In the genomic region with DNA sequence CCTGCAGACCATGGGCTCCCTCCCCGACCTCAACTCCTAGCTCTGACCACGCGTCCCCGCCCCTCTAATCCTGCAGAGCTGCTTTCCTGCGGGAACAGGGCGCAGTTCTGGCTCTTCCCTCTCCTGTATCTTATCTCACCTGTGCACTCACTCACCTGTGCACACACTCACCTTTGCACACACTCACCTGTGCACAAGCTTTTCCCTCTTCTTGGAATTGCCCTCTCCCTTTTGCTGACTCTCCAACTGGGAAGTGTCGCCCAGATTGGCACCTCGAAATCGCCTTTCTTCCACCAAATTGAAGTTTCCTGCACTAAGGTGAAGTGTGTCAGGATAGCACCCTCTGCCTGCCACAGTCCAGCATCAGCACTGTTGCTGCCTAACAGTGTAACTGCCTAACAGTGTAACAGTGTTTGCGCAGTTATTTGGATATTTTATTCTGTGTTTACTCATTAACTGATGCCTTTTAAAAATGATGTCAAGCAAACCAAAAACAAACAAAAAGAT, we compare ENCODE assay signal across 8 cellular contexts. TPM values are rescaled to one million over a fixed set of nuclear protein-coding genes. Genes with fewer than 3 reads are reported as not detected.
DNase-seq lines count a peak whose midpoint lies in the region; ATAC-seq, FAIRE-seq and TF ChIP-seq lines count a peak whose summit lies in the region.

No MANE protein-coding gene starts in this region.

- ATAC-seq in heart left ventricle, result peak in 3 of 4 donors; percentile 16 to 48 (median 43)

- peaks cover 0 to 22% (median 3%) of the 10 kb centered on the region in 9 donors for H3K36me3 ChIP-seq in heart left ventricle
- H3K36me3 ChIP-seq in muscle layer of duodenum (ENCODE audit: control insufficient read depth in 1 of 2, insufficient read depth in 2 of 2, low read length in 2 of 2), result peaks cover 0 to 6% of the 10 kb centered on the region in 2 donors

- H3K4me3 Mint-ChIP-seq in HFFc6 (peak overlapping the region; percentile 80), endothelial cell (ENCODE audit: unreplicated experiment) (peak overlapping the region; percentile 91)

- H3K27me3 ChIP-seq in heart left ventricle, result no peaks in the 10 kb centered on the region
- no peaks in the 10 kb centered on the region for H3K27me3 ChIP-seq in muscle layer of duodenum (ENCODE audit: low read depth, low read length)

- 13 to 15% (median 14%) methylated on average over 10 of the region's 10 CpGs for WGBS in heart left ventricle, 4 donors

- peak in 11 of 12 donors; percentile 17 to 59 (median 31) for TF ChIP-seq CTCF in heart left ventricle (IDR thresholded peaks at IDR 0.05)
- TF ChIP-seq CTCF in HFFc6 (IDR thresholded peaks at IDR 0.05), result no peak; the same call in 1 of the 2 replicates
- TF ChIP-seq CTCF in VCaP (conservative IDR thresholded peaks at IDR 0.05), result peak; percentile 74
- TF ChIP-seq CTCF in endothelial cell (IDR thresholded peaks at IDR 0.05; ENCODE audit: unreplicated experiment), result no peak

- H3K36me3 Mint-ChIP-seq in HFFc6 (ENCODE audit: low read depth), result peaks cover 4% of the 10 kb centered on the region; the same call in 1 of the 2 replicates
- peaks cover 14% of the 10 kb centered on the region for H3K36me3 Mint-ChIP-seq in endothelial cell (ENCODE audit: low read depth, unreplicated experiment)

- no peaks in the 10 kb centered on the region for H3K9me3 ChIP-seq in heart left ventricle
- H3K9me3 ChIP-seq in muscle layer of duodenum (ENCODE audit: control insufficient read depth in 1 of 2, low read length in 2 of 2), result no peaks in the 10 kb centered on the region

- DNase-seq in heart left ventricle, result no peak
- DNase-seq in cardiac septum (ENCODE audit: low spot score), result no peak
- DNase-seq in HFFc6, result no peak
- peak; percentile 44 for DNase-seq in NAMALWA (ENCODE audit: low spot score)
- no peak for DNase-seq in endothelial cell (ENCODE audit: low spot score)
- peak; percentile 67 for DNase-seq in urothelium cell line (ENCODE audit: low spot score)

- H3K27ac Mint-ChIP-seq in HFFc6 (no peak overlapping the region), endothelial cell (ENCODE audit: unreplicated experiment) (no peak overlapping the region)

- peaks cover 29% of the 10 kb centered on the region for H3K9me3 Mint-ChIP-seq in HFFc6
- peaks cover 12% of the 10 kb centered on the region for H3K9me3 Mint-ChIP-seq in endothelial cell (ENCODE audit: unreplicated experiment)

- no peak for TF ChIP-seq POLR2A in heart left ventricle (IDR thresholded peaks at IDR 0.05)

- H3K4me3 ChIP-seq in heart left ventricle (peak overlapping the region; percentile 58 to 92 (median 80)), muscle layer of duodenum (ENCODE audit: low read depth in 1 of 2, low read length in 2 of 2) (peak overlapping the region; percentile 80 to 87)

- peaks cover 4% of the 10 kb centered on the region; the same call in 1 of the 2 replicates for H3K27me3 Mint-ChIP-seq in HFFc6 (ENCODE audit: insufficient read depth)
- H3K27me3 Mint-ChIP-seq in endothelial cell (ENCODE audit: unreplicated experiment), result peaks cover 20% of the 10 kb centered on the region

- peak overlapping the region; percentile 27 to 93 (median 90) for H3K27ac ChIP-seq in heart left ventricle
- H3K27ac ChIP-seq in VCaP, result peak overlapping the region; percentile 77
- H3K27ac ChIP-seq in muscle layer of duodenum (ENCODE audit: low read length), result no peak overlapping the region

- H3K4me1 ChIP-seq in heart left ventricle (peaks cover 0 to 34% (median 24%) of the 10 kb centered on the region in 12 donors), muscle layer of duodenum (ENCODE audit: control insufficient read depth in 1 of 2, insufficient read depth in 2 of 2, low read length in 2 of 2) (peaks cover 0 to 10% of the 10 kb centered on the region in 2 donors)

- intact Hi-C loops in heart left ventricle (cut with DNase I), result no loop called here
- intact Hi-C loops in cardiac septum (cut with DNase I), result no loop called here

- H3K4me1 Mint-ChIP-seq in HFFc6 (ENCODE audit: low read depth) (peaks cover 5% of the 10 kb centered on the region; the same call in 1 of the 2 replicates), endothelial cell (ENCODE audit: unreplicated experiment) (peaks cover 6% of the 10 kb centered on the region)

- FAIRE-seq in urothelium cell line (lab: Jason Lieb, UNC), result peak; percentile 78

RNA-seq across cellular contexts. Expression of a gene that starts 0.6 kb away (rescaled TPM):
- total RNA-seq in heart left ventricle, result 10 to 100 TPM in 2 of 9 donors, 1 to 10 TPM in 7; 3.3 to 33.2 (median 6.5) TPM
- polyA plus RNA-seq in heart left ventricle, result 1 to 10 TPM; 2.0 to 3.5 TPM
- 5.5 TPM for total RNA-seq in cardiac septum
- total RNA-seq in HFFc6 (2021; fragmentation: NEBNext Ultra II Directional; extraction: Animal tissue kit (Norgen Biotek cat#: 25700)), result not detected
- total RNA-seq in endothelial cell (ENCODE audit: unreplicated experiment), result 0.49 TPM

RNA-seq across cellular contexts. Expression of a gene that starts 11.3 kb away (rescaled TPM):
- total RNA-seq in heart left ventricle, result 10 to 100 TPM in 2 of 9 donors, 1 to 10 TPM in 7; 1.2 to 18.0 (median 4.8) TPM
- polyA plus RNA-seq in heart left ventricle, result 1 to 10 TPM; 1.9 to 2.9 TPM
- 4.6 TPM for total RNA-seq in cardiac septum
- total RNA-seq in HFFc6 (2021; fragmentation: NEBNext Ultra II Directional; extraction: Animal tissue kit (Norgen Biotek cat#: 25700)), result not detected
- total RNA-seq in endothelial cell (ENCODE audit: unreplicated experiment), result 0.28 TPM

RNA-seq across cellular contexts. Expression of a gene that starts 50.9 kb away (rescaled TPM):
- total RNA-seq in heart left ventricle (10 to 100 TPM; 10.3 to 27.2 (median 14.9) TPM), cardiac septum (11.7 TPM), endothelial cell (ENCODE audit: unreplicated experiment) (81.3 TPM)
- polyA plus RNA-seq in heart left ventricle, result 1 to 10 TPM; 3.5 to 6.4 TPM
- not detected for total RNA-seq in HFFc6 (2021; fragmentation: NEBNext Ultra II Directional; extraction: Animal tissue kit (Norgen Biotek cat#: 25700))

Comparison
In these comparisons a context has a peak if more than half of its experiments do, and no peak if none do; other contexts are left out.
1. DNase-seq: peak in NAMALWA (single experiment) and urothelium cell line (single experiment); none in heart left ventricle (0 of 5), cardiac septum (single experiment), HFFc6 (single experiment) and endothelial cell (single experiment).
2. CTCF ChIP-seq: peak in heart left ventricle (11 of 12) and VCaP (single experiment); none in HFFc6 (single experiment) and endothelial cell (single experiment).
3. RNA of a gene that starts 50.9 kb away (total RNA-seq): 81.3 TPM in endothelial cell (single experiment), 10.3 to 27.2 TPM in heart left ventricle and 11.7 TPM in cardiac septum (single experiment); not detected in HFFc6; every median in the first group is over 10 times any median in the second.